In the genomic region with DNA sequence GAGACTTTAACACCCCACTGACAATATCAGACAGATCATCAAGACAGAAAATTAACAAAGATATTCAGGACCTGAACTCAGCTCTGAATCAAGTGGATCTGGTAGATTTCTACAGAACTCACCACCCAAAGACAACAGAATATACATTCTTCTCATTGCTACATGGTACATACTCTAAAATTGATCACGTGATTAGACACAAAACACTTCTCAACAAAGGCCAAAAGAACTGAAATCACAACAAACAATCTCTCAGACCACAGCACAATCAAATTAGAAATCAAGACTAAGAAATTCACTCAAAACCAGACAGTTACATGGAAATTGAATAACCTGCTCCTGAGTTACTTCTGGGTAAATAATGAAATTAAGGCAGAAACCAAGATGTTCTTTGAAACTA, we compare ENCODE assay signal across 12 cellular contexts. TPM values are rescaled to one million over a fixed set of nuclear protein-coding genes. Genes with fewer than 3 reads are reported as not detected.
"Had no signal": no experiment of that assay in that cellular context is flagged by ENCODE, and none has a peak within 500 bp of the region (broad histone marks: within the 10 kb centered on the region; RNA-seq: fewer than 3 reads in every experiment).

No MANE protein-coding gene starts in this region.

- H3K9me3 ChIP-seq: HAP-1 had no signal

- H2AFZ ChIP-seq: GM23248 had no signal

- H3K27ac ChIP-seq: GM23248, HL-60, KMS-11 had no signal

- H3K36me3 ChIP-seq: HAP-1 had no signal

- DNase-seq: GM23248, GOT3, H7, HFFc6, IMR-90, KBM-7 had no signal

- H3K9ac ChIP-seq: GM23248, KMS-11 had no signal

- H3K4me1 ChIP-seq: HAP-1 had no signal

- H3K27ac Mint-ChIP-seq: HFFc6 had no signal

- H3K4me3 ChIP-seq: GM23248, HAP-1 had no signal

- H3K4me3 Mint-ChIP-seq: HFFc6 had no signal

- H3K4me2 ChIP-seq: KMS-11 had no signal

- ATAC-seq: HCT116 had no signal

RNA-seq across cellular contexts. Expression of a gene that starts 49.6 kb away (rescaled TPM):
- total RNA-seq: GM23248, H4, HFFc6, HT1080 had no signal
- polyA plus RNA-seq: GM23248 had no signal
